ENCODE assay signal across 22 cellular contexts in genomic region chr12:5071496-5071895, GRCh38. TPM values are rescaled to one million over a fixed set of nuclear protein-coding genes. Genes with fewer than 3 reads are reported as not detected.
DNase-seq lines count a peak whose midpoint lies in the region; ATAC-seq and TF ChIP-seq lines count a peak whose summit lies in the region.
"Had no signal": no experiment of that assay in that cellular context is flagged by ENCODE, and none has a peak within 500 bp of the region (broad histone marks: within the 10 kb centered on the region; RNA-seq: fewer than 3 reads in every experiment).

No MANE protein-coding gene starts in this region.

- no peaks in the 10 kb centered on the region for H3K9me3 Mint-ChIP-seq in GM23338
- no peaks in the 10 kb centered on the region for H3K9me3 Mint-ChIP-seq in HFFc6
- H3K9me3 Mint-ChIP-seq in neural crest cell, result no peaks in the 10 kb centered on the region
- H3K9me3 Mint-ChIP-seq in osteocyte (ENCODE audit: unreplicated experiment), result no peaks in the 10 kb centered on the region

- no peaks in the 10 kb centered on the region for H3F3A ChIP-seq in GM23338 (replicated peaks; ENCODE audit: low read depth)

- peak; percentile 80 for ATAC-seq in GM23338
- ATAC-seq in HG03045 (IDR thresholded peaks at IDR 0.05; ENCODE audit: unreplicated experiment), result no peak

- H3K4me3 ChIP-seq in GM23338 (no peak overlapping the region), brain microvascular endothelial cell (ENCODE audit: low read depth, low read length) (no peak overlapping the region)
- H3K4me3 ChIP-seq: GM23248 had no signal

- H3K27ac ChIP-seq in GM23338 (ENCODE audit: low read depth) (no peak overlapping the region), brain microvascular endothelial cell (no peak overlapping the region)
- H3K27ac ChIP-seq: GM23248 had no signal

- H3K4me3 Mint-ChIP-seq in GM23338 (no peak overlapping the region), HFFc6 (no peak overlapping the region), neural crest cell (no peak overlapping the region), osteocyte (ENCODE audit: unreplicated experiment) (no peak overlapping the region)
- H3K4me3 Mint-ChIP-seq: CD14-positive monocyte had no signal

- H3K36me3 ChIP-seq in GM23338 (ENCODE audit: insufficient read depth) (no peaks in the 10 kb centered on the region), brain microvascular endothelial cell (replicated peaks) (no peaks in the 10 kb centered on the region)

- no peak overlapping the region for H3K4me2 ChIP-seq in GM23338
- H3K4me2 ChIP-seq: SK-N-SH had no signal

- DNase-seq in GM23338 (ENCODE audit: low spot score), result peak; percentile 37
- DNase-seq in HFFc6, result no peak
- DNase-seq in brain microvascular endothelial cell, result no peak
- no peak for DNase-seq in neural crest cell (ENCODE audit: low read depth, low spot score)
- DNase-seq in stimulated activated CD4-positive, alpha-beta T cell treated with anti-CD3 and anti-CD28 coated beads, Interleukin-4, amount 100 ng/mL, for 24 hours, result no peak
- DNase-seq in osteocyte (ENCODE audit: extremely low spot score, unreplicated experiment), result no peak
- DNase-seq: ACHN, AML-193, DMS79 treated with DMSO at 0.1 percent for 48 hours, GM23248, NCI-H1436 treated with DMSO at 0.1 percent for 48 hours, NCI-H2029, NCI-H2171 treated with DMSO at 0.1 percent for 48 hours, NCI-H774, SHP77 treated with DMSO at 0.1 percent for 48 hours, SK-N-SH had no signal

- no peaks in the 10 kb centered on the region for H3K4me1 ChIP-seq in GM23338 (ENCODE audit: insufficient read depth)

- H3K36me3 Mint-ChIP-seq in GM23338 (ENCODE audit: low read depth) (no peaks in the 10 kb centered on the region), HFFc6 (ENCODE audit: low read depth) (no peaks in the 10 kb centered on the region), neural crest cell (ENCODE audit: low read depth) (no peaks in the 10 kb centered on the region), osteocyte (ENCODE audit: unreplicated experiment) (no peaks in the 10 kb centered on the region)
- H3K36me3 Mint-ChIP-seq: CD14-positive monocyte had no signal

- H3K27me3 Mint-ChIP-seq in GM23338 (ENCODE audit: insufficient read depth, low read depth, poor library complexity) (peaks cover 1% of the 10 kb centered on the region), HFFc6 (ENCODE audit: insufficient read depth) (peaks cover 24% of the 10 kb centered on the region), neural crest cell (ENCODE audit: low read depth) (no peaks in the 10 kb centered on the region), osteocyte (ENCODE audit: unreplicated experiment) (peaks cover 33% of the 10 kb centered on the region)

- no peak; a peak in 1 of 4 replicates for TF ChIP-seq CTCF in GM23338 (conservative IDR thresholded peaks at IDR 0.05; ENCODE audit: low read depth in 2 of 2)
- peak; percentile 17; the same call in 1 of the 2 replicates for TF ChIP-seq CTCF in HFFc6 (IDR thresholded peaks at IDR 0.05)
- TF ChIP-seq CTCF in brain microvascular endothelial cell (IDR thresholded peaks at IDR 0.05; ENCODE audit: low read depth, low read length, missing control alignments), result peak; percentile 11
- TF ChIP-seq CTCF in neural crest cell (conservative IDR thresholded peaks at IDR 0.05), result peak; percentile 14
- no peak for TF ChIP-seq CTCF in osteocyte (IDR thresholded peaks at IDR 0.05)

- H3K27me3 ChIP-seq in GM23338 (ENCODE audit: insufficient read depth), result no peaks in the 10 kb centered on the region
- no peaks in the 10 kb centered on the region for H3K27me3 ChIP-seq in brain microvascular endothelial cell (replicated peaks)

- H4K20me1 ChIP-seq in GM23338 (replicated peaks; ENCODE audit: insufficient read depth), result no peaks in the 10 kb centered on the region

- H3K9me2 ChIP-seq in GM23338 (ENCODE audit: insufficient read depth), result no peaks in the 10 kb centered on the region
- H3K9me2 ChIP-seq: SK-N-SH had no signal

- peak overlapping the region; percentile 56; the same call in 1 of the 2 replicates for H2AFZ ChIP-seq in GM23338
- H2AFZ ChIP-seq: GM23248 had no signal

- H3K4me1 Mint-ChIP-seq in GM23338 (peaks cover 27% of the 10 kb centered on the region), HFFc6 (ENCODE audit: low read depth) (no peaks in the 10 kb centered on the region), neural crest cell (no peaks in the 10 kb centered on the region), osteocyte (ENCODE audit: unreplicated experiment) (no peaks in the 10 kb centered on the region)
- H3K4me1 Mint-ChIP-seq: CD14-positive monocyte had no signal

- H3K79me2 ChIP-seq in GM23338 (replicated peaks; ENCODE audit: insufficient read depth), result no peaks in the 10 kb centered on the region

- H3K27ac Mint-ChIP-seq in GM23338 (peak overlapping the region; percentile 42), HFFc6 (no peak overlapping the region), neural crest cell (ENCODE audit: unreplicated experiment) (no peak overlapping the region), osteocyte (ENCODE audit: unreplicated experiment) (no peak overlapping the region)
- H3K27ac Mint-ChIP-seq: CD14-positive monocyte had no signal

- in situ Hi-C loops in brain microvascular endothelial cell (cut with HindIII; ENCODE audit: low pct_ligation_motif_present, low sequenced_read_pairs), result no loop called here

TF ChIP-seq in GM23338, 12 proteins besides CTCF, POLR2A, EP300 and RAD21 (continues in another document):
- TF ChIP-seq JUNB (IDR thresholded peaks at IDR 0.05; ENCODE audit: unreplicated experiment) (no peak), CREB1 (CRISPR knock-in tag; IDR thresholded peaks at IDR 0.05; ENCODE audit: low read depth) (no peak), EZH2 (IDR thresholded peaks at IDR 0.05; ENCODE audit: low read depth, unreplicated experiment) (no peak), ZNF114 (CRISPR knock-in tag; IDR thresholded peaks at IDR 0.05) (no peak), POLR2AphosphoS5 (IDR thresholded peaks at IDR 0.05; ENCODE audit: low read depth) (no peak), NANOG (IDR thresholded peaks at IDR 0.05; ENCODE audit: borderline replicate concordance) (no peak)
- TF ChIP-seq, protein P1, sequence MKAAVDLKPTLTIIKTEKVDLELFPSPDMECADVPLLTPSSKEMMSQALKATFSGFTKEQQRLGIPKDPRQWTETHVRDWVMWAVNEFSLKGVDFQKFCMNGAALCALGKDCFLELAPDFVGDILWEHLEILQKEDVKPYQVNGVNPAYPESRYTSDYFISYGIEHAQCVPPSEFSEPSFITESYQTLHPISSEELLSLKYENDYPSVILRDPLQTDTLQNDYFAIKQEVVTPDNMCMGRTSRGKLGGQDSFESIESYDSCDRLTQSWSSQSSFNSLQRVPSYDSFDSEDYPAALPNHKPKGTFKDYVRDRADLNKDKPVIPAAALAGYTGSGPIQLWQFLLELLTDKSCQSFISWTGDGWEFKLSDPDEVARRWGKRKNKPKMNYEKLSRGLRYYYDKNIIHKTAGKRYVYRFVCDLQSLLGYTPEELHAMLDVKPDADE (IDR thresholded peaks at IDR 0.05), result no peak

RNA-seq across cellular contexts. Expression of gene KCNA5, which starts 27.8 kb away (rescaled TPM):
- 0.31 and 0.62 TPM in 2 replicates for total RNA-seq in GM23338 (2014; rRNA removed; shearing (Covaris generic))
- 0.16 and 0.44 TPM in 2 replicates for polyA plus RNA-seq in GM23338 (2016; fragmentation: Nextera tagmentation; extraction: Ambion mirVana)
- total RNA-seq in HFFc6 (2021; fragmentation: NEBNext Ultra II Directional; extraction: Animal tissue kit (Norgen Biotek cat#: 25700)), result not detected
- total RNA-seq in neural crest cell (not detected in 2 replicates), osteocyte (not detected in 2 replicates)
- total RNA-seq: GM23248, HT-29, M059J, NCI-H460, RPMI7951 had no signal
- polyA plus RNA-seq: CD14-positive monocyte, GM23248, SK-N-SH had no signal

Comparison
In these comparisons a context has a peak if more than half of its experiments do, and no peak if none do; other contexts are left out.
1. CTCF ChIP-seq: peak in HFFc6 (single experiment), brain microvascular endothelial cell (single experiment) and neural crest cell (single experiment); none in GM23338 (0 of 2) and osteocyte (single experiment).